8 cellular contexts compared by ENCODE assay signal in the genomic region with DNA sequence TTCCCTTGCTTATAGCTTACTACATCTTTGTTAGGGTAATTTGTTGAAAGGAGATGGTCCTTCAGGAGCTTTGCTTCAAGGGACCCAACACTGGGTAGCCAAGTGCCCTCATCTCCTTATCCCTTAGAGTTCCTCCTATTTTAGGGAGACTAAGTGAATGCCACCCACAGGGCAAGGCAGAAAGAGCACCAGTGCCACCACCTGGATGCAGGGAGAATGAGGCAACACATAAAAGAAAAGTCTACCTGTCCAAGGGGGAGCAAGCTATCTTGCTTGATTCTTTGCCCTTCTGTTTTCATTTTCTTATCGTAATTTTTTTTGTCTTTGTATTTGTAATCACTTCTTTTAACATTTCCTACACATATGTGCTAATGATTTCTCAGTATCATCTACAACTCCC.
DNase-seq lines count a peak whose midpoint lies in the region; ATAC-seq and TF ChIP-seq lines count a peak whose summit lies in the region.

No MANE protein-coding gene starts in this region.

- H3K4me1 Mint-ChIP-seq in CD8-positive, alpha-beta T cell (ENCODE audit: low read depth) = no peaks in the 10 kb centered on the region
- H3K4me1 Mint-ChIP-seq in stimulated activated naive B cell treated with anti-CD40 and anti-IgM and Interleukin-4, amounts not matched to agents 10 μg/mL and 1 μg/mL and 100 μg/mL, for 72 hours = no peaks in the 10 kb centered on the region

- no peak for ATAC-seq in CD8-positive, alpha-beta T cell
- ATAC-seq in stimulated activated naive B cell treated with anti-CD40 and anti-IgM and Interleukin-4, amounts not matched to agents 10 μg/mL and 1 μg/mL and 100 μg/mL, for 72 hours (replicated peaks) = no peak
- ATAC-seq in GM19467 (IDR thresholded peaks at IDR 0.05; ENCODE audit: unreplicated experiment) = no peak

- H3K4me1 ChIP-seq in GM23248 (ENCODE audit: insufficient read depth) = no peaks in the 10 kb centered on the region
- no peaks in the 10 kb centered on the region for H3K4me1 ChIP-seq in SK-N-SH (ENCODE audit: control insufficient read depth in 1 of 2, insufficient read depth in 2 of 2, low read depth in 1 of 2, low read length in 1 of 2)
- no peaks in the 10 kb centered on the region for H3K4me1 ChIP-seq in CD8-positive, alpha-beta T cell (ENCODE audit: insufficient read depth, low read length)

- no peaks in the 10 kb centered on the region for H3K36me3 Mint-ChIP-seq in CD8-positive, alpha-beta T cell
- no peaks in the 10 kb centered on the region for H3K36me3 Mint-ChIP-seq in stimulated activated naive B cell treated with anti-CD40 and anti-IgM and Interleukin-4, amounts not matched to agents 10 μg/mL and 1 μg/mL and 100 μg/mL, for 72 hours

- H3K4me2 ChIP-seq in GM23248 (ENCODE audit: unreplicated experiment) (no peak overlapping the region), SK-N-SH (no peak overlapping the region)

- H2AFZ ChIP-seq in GM23248 (no peak overlapping the region), SK-N-SH (ENCODE audit: low read depth) (no peak overlapping the region)

- peak; percentile 27 for DNase-seq in A172 (ENCODE audit: low spot score)
- peak; percentile 62 for DNase-seq in GM23248
- DNase-seq in SK-N-SH = no peak
- DNase-seq in iPS DF 19.7 (ENCODE audit: low read depth, low spot score) = peak; percentile 30
- DNase-seq in CD8-positive, alpha-beta T cell = no peak
- no peak for DNase-seq in stimulated activated naive B cell treated with anti-CD40 and anti-IgM and Interleukin-4, amounts not matched to agents 10 μg/mL and 1 μg/mL and 100 μg/mL, for 72 hours
- DNase-seq in NCI-H2029 treated with DMSO at 0.1 percent for 48 hours (lab: John Stamatoyannopoulos, UW) = no peak

- no peak overlapping the region for H3K27ac ChIP-seq in GM23248
- H3K27ac ChIP-seq in SK-N-SH (ENCODE audit: low read depth in 2 of 2, low read length in 1 of 2) = no peak overlapping the region
- H3K27ac ChIP-seq in CD8-positive, alpha-beta T cell (ENCODE audit: low read depth, low read length) = no peak overlapping the region

- no peak for TF ChIP-seq EP300 in SK-N-SH (IDR thresholded peaks at IDR 0.05; ENCODE audit: borderline replicate concordance in 1 of 2, low read depth in 1 of 2, low read length in 1 of 2)

- H3F3A ChIP-seq in GM23248 (ENCODE audit: insufficient read depth) (no peaks in the 10 kb centered on the region), SK-N-SH (replicated peaks; ENCODE audit: insufficient read depth) (no peaks in the 10 kb centered on the region)

- H3K9me3 ChIP-seq in GM23248 (ENCODE audit: low read depth) (no peaks in the 10 kb centered on the region), SK-N-SH (peaks cover 14% of the 10 kb centered on the region)
- no peaks in the 10 kb centered on the region for H3K9me3 ChIP-seq in CD8-positive, alpha-beta T cell (ENCODE audit: low read length)

- TF ChIP-seq CTCF in SK-N-SH (IDR thresholded peaks at IDR 0.05) = peak; percentile 58
- no peak for TF ChIP-seq CTCF in CD8-positive, alpha-beta T cell (IDR thresholded peaks at IDR 0.05)

- 57 to 60% methylated on average over 1 of the region's 1 CpG for WGBS in GM23248 (ENCODE audit: low coverage in 1 of 2, low lambda C conversion rate in 2 of 2, missing lambda C conversion rate in 2 of 2), 2 experiments
- 0% methylated on average over 1 of the region's 1 CpG for WGBS in SK-N-SH (ENCODE audit: low lambda C conversion rate)

- H3K79me2 ChIP-seq in GM23248 (ENCODE audit: insufficient read depth) (no peaks in the 10 kb centered on the region), SK-N-SH (ENCODE audit: insufficient read depth) (no peaks in the 10 kb centered on the region)

- in situ Hi-C loops in GM23248 (cut with MboI) = no loop called here

- H3K9me3 Mint-ChIP-seq in CD8-positive, alpha-beta T cell = peaks cover 8% of the 10 kb centered on the region
- peaks cover 5 to 9% of the 10 kb centered on the region in 2 donors for H3K9me3 Mint-ChIP-seq in stimulated activated naive B cell treated with anti-CD40 and anti-IgM and Interleukin-4, amounts not matched to agents 10 μg/mL and 1 μg/mL and 100 μg/mL, for 72 hours

- intact Hi-C loops in CD8-positive, alpha-beta T cell (cut with DNase I, micrococcal nuclease) = no loop called here

- H3K4me3 ChIP-seq in GM23248 (no peak overlapping the region), SK-N-SH (ENCODE audit: low read depth in 2 of 2, low read length in 1 of 2) (no peak overlapping the region)
- no peak overlapping the region for H3K4me3 ChIP-seq in CD8-positive, alpha-beta T cell (ENCODE audit: low read depth, low read length)

- no peaks in the 10 kb centered on the region for H4K20me1 ChIP-seq in GM23248 (ENCODE audit: insufficient read depth)
- H4K20me1 ChIP-seq in SK-N-SH (ENCODE audit: insufficient read depth) = no peaks in the 10 kb centered on the region

- no peaks in the 10 kb centered on the region for H3K27me3 Mint-ChIP-seq in CD8-positive, alpha-beta T cell (ENCODE audit: low read depth)
- H3K27me3 Mint-ChIP-seq in stimulated activated naive B cell treated with anti-CD40 and anti-IgM and Interleukin-4, amounts not matched to agents 10 μg/mL and 1 μg/mL and 100 μg/mL, for 72 hours = no peaks in the 10 kb centered on the region

- TF ChIP-seq RAD21 in SK-N-SH (IDR thresholded peaks at IDR 0.05; ENCODE audit: low read length) = peak; percentile 59

- H3K9me2 ChIP-seq in GM23248 (ENCODE audit: insufficient read depth) = no peaks in the 10 kb centered on the region
- H3K9me2 ChIP-seq in SK-N-SH = no peaks in the 10 kb centered on the region

- no peaks in the 10 kb centered on the region for H3K27me3 ChIP-seq in GM23248 (replicated peaks; ENCODE audit: insufficient read depth)
- no peaks in the 10 kb centered on the region for H3K27me3 ChIP-seq in SK-N-SH (ENCODE audit: insufficient read depth)
- H3K27me3 ChIP-seq in CD8-positive, alpha-beta T cell (ENCODE audit: insufficient read depth, low read length) = no peaks in the 10 kb centered on the region

- H3K9ac ChIP-seq in GM23248 (no peak overlapping the region), SK-N-SH (no peak overlapping the region)

- H3K36me3 ChIP-seq in GM23248 (ENCODE audit: low read depth) (no peaks in the 10 kb centered on the region), SK-N-SH (replicated peaks in 1 of 2; ENCODE audit: control insufficient read depth in 1 of 2, insufficient read depth in 2 of 2, low read length in 1 of 2) (peaks cover 0 to 21% of the 10 kb centered on the region in 2 experiments)
- no peaks in the 10 kb centered on the region for H3K36me3 ChIP-seq in CD8-positive, alpha-beta T cell (ENCODE audit: insufficient read depth, low read length)

- H3K4me3 Mint-ChIP-seq in CD8-positive, alpha-beta T cell = no peak overlapping the region
- no peak overlapping the region for H3K4me3 Mint-ChIP-seq in stimulated activated naive B cell treated with anti-CD40 and anti-IgM and Interleukin-4, amounts not matched to agents 10 μg/mL and 1 μg/mL and 100 μg/mL, for 72 hours

- CTCF ChIA-PET in SK-N-SH (lab: Yijun Ruan, JAX) = interaction anchor here (1.0 kb wide), 1 partner anchor 14 kb away, joined by 3 read pairs; no protein-coding TSS in a partner anchor
- CTCF ChIA-PET in CD8-positive, alpha-beta T cell (lab: Charles Lee) = no interaction called here

- POLR2A ChIA-PET in SK-N-SH (lab: Yijun Ruan, JAX) = no interaction called here
- POLR2A ChIA-PET in CD8-positive, alpha-beta T cell (lab: Charles Lee) = no interaction called here

- H3K27ac Mint-ChIP-seq in CD8-positive, alpha-beta T cell = no peak overlapping the region
- no peak overlapping the region for H3K27ac Mint-ChIP-seq in stimulated activated naive B cell treated with anti-CD40 and anti-IgM and Interleukin-4, amounts not matched to agents 10 μg/mL and 1 μg/mL and 100 μg/mL, for 72 hours

TF ChIP-seq in SK-N-SH, 30 proteins besides CTCF, POLR2A, EP300 and RAD21:
- TF ChIP-seq MAX (IDR thresholded peaks at IDR 0.05; ENCODE audit: low read depth) (no peak), SMC3 (IDR thresholded peaks at IDR 0.05; ENCODE audit: low read depth, low read length) (peak; percentile 51)

Comparison
In these comparisons a context has a peak if more than half of its experiments do, and no peak if none do; other contexts are left out.
1. DNase-seq: peak in A172 (single experiment), GM23248 (single experiment) and iPS DF 19.7 (single experiment); none in SK-N-SH (single experiment), CD8-positive, alpha-beta T cell (0 of 7), stimulated activated naive B cell treated with anti-CD40 and anti-IgM and Interleukin-4, amounts not matched to agents 10 μg/mL and 1 μg/mL and 100 μg/mL, for 72 hours (single experiment) and NCI-H2029 treated with DMSO at 0.1 percent for 48 hours (single experiment).